In genomic region chr15:40470423-40471104, GRCh38 we compare ENCODE assay signal across 8 cellular contexts. TPM values are rescaled to one million over a fixed set of nuclear protein-coding genes. Genes with fewer than 3 reads are reported as not detected.
A peak's percentile ranks its signal among the peaks of the same experiment; 100 is the strongest.
DNase-seq lines count a peak whose midpoint lies in the region; ATAC-seq and TF ChIP-seq lines count a peak whose summit lies in the region.

A gene with protein sequence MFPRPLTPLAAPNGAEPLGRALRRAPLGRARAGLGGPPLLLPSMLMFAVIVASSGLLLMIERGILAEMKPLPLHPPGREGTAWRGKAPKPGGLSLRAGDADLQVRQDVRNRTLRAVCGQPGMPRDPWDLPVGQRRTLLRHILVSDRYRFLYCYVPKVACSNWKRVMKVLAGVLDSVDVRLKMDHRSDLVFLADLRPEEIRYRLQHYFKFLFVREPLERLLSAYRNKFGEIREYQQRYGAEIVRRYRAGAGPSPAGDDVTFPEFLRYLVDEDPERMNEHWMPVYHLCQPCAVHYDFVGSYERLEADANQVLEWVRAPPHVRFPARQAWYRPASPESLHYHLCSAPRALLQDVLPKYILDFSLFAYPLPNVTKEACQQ (plus strand): TSS chr15:40470984. CDS start chr15:40471214, 230 bp downstream.

- H3K4me3 ChIP-seq in OCI-LY1 (ENCODE audit: low read depth, low read length, poor library complexity, severe bottlenecking), result peak within 1 kb of the TSS; percentile 82
- peak within 1 kb of the TSS; percentile 50 for H3K4me3 ChIP-seq in mucosa of stomach (ENCODE audit: low read length)
- peak within 1 kb of the TSS; percentile 89 to 92 for H3K4me3 ChIP-seq in stomach smooth muscle (ENCODE audit: low read length in 2 of 2)

- no peaks in the 10 kb centered on the region for H4K20me1 ChIP-seq in OCI-LY1 (ENCODE audit: insufficient read depth, low read length)

- H3K9ac ChIP-seq in OCI-LY1 (ENCODE audit: low read length) (peak within 1 kb of the TSS; percentile 77), mucosa of stomach (ENCODE audit: low read length) (peak within 1 kb of the TSS; percentile 68), stomach smooth muscle (ENCODE audit: low read length in 2 of 2) (peak within 1 kb of the TSS; percentile 77 to 83)

- H3K4me1 ChIP-seq in OCI-LY1 (ENCODE audit: insufficient read depth, low read length, severe bottlenecking) (peaks cover 18% of the 10 kb centered on the region), mucosa of stomach (ENCODE audit: control insufficient read depth, insufficient read depth, low read length) (peaks cover 33% of the 10 kb centered on the region), stomach smooth muscle (ENCODE audit: control insufficient read depth, insufficient read depth, low read length) (peaks cover 23% of the 10 kb centered on the region)

- peaks cover 5% of the 10 kb centered on the region for H3K36me3 Mint-ChIP-seq in activated T-cell treated with anti-CD3 and anti-CD28 coated beads, Interleukin-2, amount 50 U/mL, for 4 hours (ENCODE audit: insufficient read depth)

- H3K9me3 ChIP-seq in OCI-LY1 (ENCODE audit: low read length) (no peaks in the 10 kb centered on the region), mucosa of stomach (ENCODE audit: control insufficient read depth, low read length) (no peaks in the 10 kb centered on the region), stomach smooth muscle (ENCODE audit: control insufficient read depth in 2 of 2, low read length in 2 of 2) (no peaks in the 10 kb centered on the region)

- peaks cover 29% of the 10 kb centered on the region for H3K4me1 Mint-ChIP-seq in activated T-cell treated with anti-CD3 and anti-CD28 coated beads, Interleukin-2, amount 50 U/mL, for 4 hours (ENCODE audit: low read depth)

- H3K79me2 ChIP-seq in OCI-LY1 (ENCODE audit: insufficient read depth, low read length), result no peaks in the 10 kb centered on the region

- H3K9me2 ChIP-seq in OCI-LY1 (ENCODE audit: low read depth, low read length), result no peaks in the 10 kb centered on the region

- H3K27me3 ChIP-seq in OCI-LY1 (ENCODE audit: insufficient read depth, low read length), result no peaks in the 10 kb centered on the region
- H3K27me3 ChIP-seq in mucosa of stomach (ENCODE audit: control insufficient read depth, insufficient read depth, low read length), result no peaks in the 10 kb centered on the region
- no peaks in the 10 kb centered on the region for H3K27me3 ChIP-seq in stomach smooth muscle (ENCODE audit: control insufficient read depth in 1 of 2, insufficient read depth in 2 of 2, low read length in 2 of 2)

- H3K27ac ChIP-seq in OCI-LY1 (ENCODE audit: low read depth, low read length, poor library complexity, severe bottlenecking), result peak within 1 kb of the TSS; percentile 48
- H3K27ac ChIP-seq in stomach smooth muscle (ENCODE audit: low read length), result peak within 1 kb of the TSS; percentile 73

- peak within 1 kb of the TSS; percentile 84 for H3K4me3 Mint-ChIP-seq in activated T-cell treated with anti-CD3 and anti-CD28 coated beads, Interleukin-2, amount 50 U/mL, for 4 hours

- H3K27me3 Mint-ChIP-seq in activated T-cell treated with anti-CD3 and anti-CD28 coated beads, Interleukin-2, amount 50 U/mL, for 4 hours (ENCODE audit: low read depth), result no peaks in the 10 kb centered on the region

- no peak for TF ChIP-seq CTCF in OCI-LY1 (IDR thresholded peaks at IDR 0.05; ENCODE audit: low read length)

- H3F3A ChIP-seq in OCI-LY1 (ENCODE audit: insufficient read depth, low read length), result peaks cover 8% of the 10 kb centered on the region; the same call in 1 of the 2 replicates

- peak within 1 kb of the TSS; percentile 100 for H3K4me2 ChIP-seq in OCI-LY1 (ENCODE audit: low read length)

- no peak within 1 kb of the TSS for H2AFZ ChIP-seq in OCI-LY1 (ENCODE audit: low read length)

- peak; percentile 58 for ATAC-seq in HG02981 (IDR thresholded peaks at IDR 0.05; ENCODE audit: unreplicated experiment)
- peak; percentile 67 to 78 for ATAC-seq in activated T-cell treated with anti-CD3 and anti-CD28 coated beads, Interleukin-2, amount 50 U/mL, for 4 hours
- peak; percentile 60 for ATAC-seq in esophagus mucosa

- DNase-seq in SKM-1 treated with dmso at 0.1 percent for 144 hours (lab: John Stamatoyannopoulos, UW; ENCODE audit: unreplicated experiment), result peak; percentile 62
- no peak for DNase-seq in SKM-1 (lab: John Stamatoyannopoulos, UW; ENCODE audit: unreplicated experiment)
- peak; percentile 53 for DNase-seq in activated T-cell treated with anti-CD3 and anti-CD28 coated beads, Interleukin-2, amount 50 U/mL, for 4 hours

- H3K36me3 ChIP-seq in OCI-LY1 (ENCODE audit: insufficient read depth, low read length) (peaks cover 14% of the 10 kb centered on the region; the same call in 1 of the 2 replicates), mucosa of stomach (ENCODE audit: control insufficient read depth, insufficient read depth, low read length) (no peaks in the 10 kb centered on the region), stomach smooth muscle (ENCODE audit: control insufficient read depth in 2 of 2, insufficient read depth in 2 of 2, low read length in 2 of 2) (peaks cover 5 to 8% of the 10 kb centered on the region in 2 donors)

- no peaks in the 10 kb centered on the region for H3K9me3 Mint-ChIP-seq in activated T-cell treated with anti-CD3 and anti-CD28 coated beads, Interleukin-2, amount 50 U/mL, for 4 hours

RNA-seq across cellular contexts. Expression of the gene that starts here (rescaled TPM):
- 1 to 10 TPM; 6.2 to 7.1 (median 7.0) TPM for total RNA-seq in activated T-cell treated with anti-CD3 and anti-CD28 coated beads, Interleukin-2, amount 50 U/mL, for 4 hours
- total RNA-seq in esophagus mucosa, result 4.0 TPM
